Comparison of ENCODE assay signal across 8 cellular contexts in genomic region chr12:47797432-47797831, GRCh38. TPM values are rescaled to one million over a fixed set of nuclear protein-coding genes. Genes with fewer than 3 reads are reported as not detected.
DNase-seq lines count a peak whose midpoint lies in the region; ATAC-seq and TF ChIP-seq lines count a peak whose summit lies in the region.

No MANE protein-coding gene starts in this region.

- no peak overlapping the region for H3K4me3 Mint-ChIP-seq in stimulated activated naive B cell treated with anti-CD40 and anti-IgM and Interleukin-4, amounts not matched to agents 10 μg/mL and 1 μg/mL and 100 μg/mL, for 72 hours

- intact Hi-C loops in Panc1 (cut with micrococcal nuclease; ENCODE audit: unreplicated experiment): loop anchor here (1.0 kb wide), 1 partner anchor 40 kb away; no protein-coding TSS in a partner anchor
- intact Hi-C loops in adrenal gland (cut with DNase I): no loop called here

- H3K27ac Mint-ChIP-seq in stimulated activated naive B cell treated with anti-CD40 and anti-IgM and Interleukin-4, amounts not matched to agents 10 μg/mL and 1 μg/mL and 100 μg/mL, for 72 hours: peak overlapping the region; percentile 60

- H3K27ac ChIP-seq in Panc1 (ENCODE audit: low read length) (no peak overlapping the region), adrenal gland (no peak overlapping the region)

- DNase-seq in BE2C (peak; percentile 56), Panc1 (ENCODE audit: low read depth, low spot score) (no peak), erythroblast (lab: John Stamatoyannopoulos, UW) (peak; percentile 18 to 48), adrenal gland (no peak)
- DNase-seq in stimulated activated naive B cell treated with anti-CD40 and anti-IgM and Interleukin-4, amounts not matched to agents 10 μg/mL and 1 μg/mL and 100 μg/mL, for 72 hours: no peak

- H3K4me1 Mint-ChIP-seq in stimulated activated naive B cell treated with anti-CD40 and anti-IgM and Interleukin-4, amounts not matched to agents 10 μg/mL and 1 μg/mL and 100 μg/mL, for 72 hours: peaks cover 24 to 40% of the 10 kb centered on the region in 2 donors

- ATAC-seq in GM19035 (IDR thresholded peaks at IDR 0.05; ENCODE audit: unreplicated experiment): peak; percentile 64
- ATAC-seq in Panc1: peak; percentile 77
- peak; percentile 84 to 88 for ATAC-seq in stimulated activated naive B cell treated with anti-CD40 and anti-IgM and Interleukin-4, amounts not matched to agents 10 μg/mL and 1 μg/mL and 100 μg/mL, for 72 hours (replicated peaks)
- no peak for ATAC-seq in GM19023 (IDR thresholded peaks at IDR 0.05; ENCODE audit: unreplicated experiment)
- no peak for ATAC-seq in HG02973 (IDR thresholded peaks at IDR 0.05; ENCODE audit: unreplicated experiment)

- CTCF ChIA-PET in Panc1 (lab: Charles Lee): interaction anchor here (0.6 to 1.3 kb wide), 4 partner anchors 20 to 41 kb away, joined by 3 to 15 read pairs (median 3); no protein-coding TSS in a partner anchor

- POLR2A ChIA-PET in Panc1 (lab: Charles Lee): interaction anchor here (0.7 kb wide), 1 partner anchor 67 kb away, joined by 10 read pairs; no protein-coding TSS in a partner anchor

- H3K4me3 ChIP-seq in BE2C (ENCODE audit: low read depth, low read length) (no peak overlapping the region), Panc1 (ENCODE audit: low read depth in 2 of 2, low read length in 2 of 2) (no peak overlapping the region), adrenal gland (no peak overlapping the region)

- H3K4me1 ChIP-seq in BE2C (peaks cover 2% of the 10 kb centered on the region), Panc1 (ENCODE audit: control insufficient read depth, insufficient read depth, low read length) (peaks cover 16% of the 10 kb centered on the region), adrenal gland (replicated peaks in 1 of 2) (peaks cover 12 to 36% of the 10 kb centered on the region in 2 donors)

- no TSS peak for BruUV-seq in Panc1 (replicated peaks; lab: Mats Ljungman, UMichigan)

- TF ChIP-seq CTCF in BE2C (IDR thresholded peaks at IDR 0.05; ENCODE audit: low read depth, low read length): peak; percentile 58
- TF ChIP-seq CTCF in Panc1 (IDR thresholded peaks at IDR 0.05): no peak; the same call in 1 of the 2 replicates
- peak in 2 of 6 experiments; percentile 37 for TF ChIP-seq CTCF in adrenal gland (IDR thresholded peaks at IDR 0.05)

- TF ChIP-seq POLR2A in erythroblast (IDR thresholded peaks at IDR 0.05; ENCODE audit: low read length) (no peak), adrenal gland (IDR thresholded peaks at IDR 0.05) (no peak)

- H3K9me3 Mint-ChIP-seq in stimulated activated naive B cell treated with anti-CD40 and anti-IgM and Interleukin-4, amounts not matched to agents 10 μg/mL and 1 μg/mL and 100 μg/mL, for 72 hours: no peaks in the 10 kb centered on the region

- peaks cover 44 to 60% of the 10 kb centered on the region in 2 donors for H3K36me3 Mint-ChIP-seq in stimulated activated naive B cell treated with anti-CD40 and anti-IgM and Interleukin-4, amounts not matched to agents 10 μg/mL and 1 μg/mL and 100 μg/mL, for 72 hours

- H3K27me3 ChIP-seq in BE2C (no peaks in the 10 kb centered on the region), Panc1 (ENCODE audit: control insufficient read depth, insufficient read depth, low read length) (no peaks in the 10 kb centered on the region), adrenal gland (no peaks in the 10 kb centered on the region)

- H3K27me3 Mint-ChIP-seq in stimulated activated naive B cell treated with anti-CD40 and anti-IgM and Interleukin-4, amounts not matched to agents 10 μg/mL and 1 μg/mL and 100 μg/mL, for 72 hours: no peaks in the 10 kb centered on the region

- no peaks in the 10 kb centered on the region for H3K9me3 ChIP-seq in BE2C
- no peaks in the 10 kb centered on the region for H3K9me3 ChIP-seq in Panc1 (ENCODE audit: control insufficient read depth, insufficient read depth, low read depth, low read length)
- no peaks in the 10 kb centered on the region for H3K9me3 ChIP-seq in adrenal gland (replicated peaks in 1 of 3)

- peaks cover 25% of the 10 kb centered on the region for H3K36me3 ChIP-seq in BE2C
- H3K36me3 ChIP-seq in Panc1 (ENCODE audit: control insufficient read depth, insufficient read depth, low read length): peaks cover 4% of the 10 kb centered on the region; the same call in 1 of the 2 replicates
- peaks cover 0 to 62% of the 10 kb centered on the region in 2 donors for H3K36me3 ChIP-seq in adrenal gland (replicated peaks in 1 of 2)

- WGBS in adrenal gland, 4 donors: 62 to 89% (median 77%) methylated on average over 2 to 10 of the region's 10 CpGs

- in situ Hi-C loops in Panc1 (cut with HindIII; ENCODE audit: low pct_unique_long_range_greater_than_20kb, low sequenced_read_pairs): no loop called here

RNA-seq across cellular contexts. Expression of gene HDAC7, which starts 22.3 kb away (rescaled TPM):
- 178 TPM for polyA plus RNA-seq in BE2C (2012; ENCODE audit: insufficient read depth, insufficient read length, low read depth)
- 84.2 TPM for total RNA-seq in Panc1 (2021; ENCODE audit: unreplicated experiment)
- 63.0 TPM for polyA plus RNA-seq in Panc1 (2012; ENCODE audit: insufficient read length)
- total RNA-seq in adrenal gland: 100 to 1,000 TPM in 5 of 8 donors, 10 to 100 TPM in 3; 66.6 to 178 (median 147) TPM
- polyA plus RNA-seq in adrenal gland: 100 to 1,000 TPM; 110 to 184 (median 164) TPM

RNA-seq across cellular contexts. Expression of gene SLC48A1, which starts 24.4 kb away (rescaled TPM):
- 65.5 TPM for polyA plus RNA-seq in BE2C (2012; ENCODE audit: insufficient read depth, insufficient read length, low read depth)
- 32.0 TPM for total RNA-seq in Panc1 (2021; ENCODE audit: unreplicated experiment)
- polyA plus RNA-seq in Panc1 (2012; ENCODE audit: insufficient read length): 27.4 TPM
- 10 to 100 TPM; 52.5 to 91.9 (median 73.6) TPM for total RNA-seq in adrenal gland
- 10 to 100 TPM; 36.3 to 51.0 (median 44.8) TPM for polyA plus RNA-seq in adrenal gland

RNA-seq across cellular contexts. Expression of gene RAPGEF3, which starts 38.8 kb away (rescaled TPM):
- 22.4 TPM for polyA plus RNA-seq in BE2C (2012; ENCODE audit: insufficient read depth, insufficient read length, low read depth)
- total RNA-seq in Panc1 (2021; ENCODE audit: unreplicated experiment) (5.8 TPM), adrenal gland (10 to 100 TPM in 3 of 8 donors, 1 to 10 TPM in 5; 2.4 to 14.6 (median 9.3) TPM)
- polyA plus RNA-seq in Panc1 (2012; ENCODE audit: insufficient read length): 2.5 TPM
- polyA plus RNA-seq in adrenal gland: 10 to 100 TPM in 2 of 3 donors, 1 to 10 TPM in 1; 1.4 to 69.4 (median 43.8) TPM

Comparison
In these comparisons a context has a peak if more than half of its experiments do, and no peak if none do; other contexts are left out.
1. DNase-seq: peak in BE2C (single experiment) and erythroblast (2 of 2); none in Panc1 (single experiment), stimulated activated naive B cell treated with anti-CD40 and anti-IgM and Interleukin-4, amounts not matched to agents 10 μg/mL and 1 μg/mL and 100 μg/mL, for 72 hours (single experiment) and adrenal gland (0 of 7).
2. ATAC-seq: peak in GM19035 (single experiment), Panc1 (single experiment) and stimulated activated naive B cell treated with anti-CD40 and anti-IgM and Interleukin-4, amounts not matched to agents 10 μg/mL and 1 μg/mL and 100 μg/mL, for 72 hours (2 of 2); none in GM19023 (single experiment) and HG02973 (single experiment).